6 cellular contexts compared by ENCODE assay signal in genomic region chr10:50574932-50575331, GRCh38.
"Had no signal": no experiment of that assay in that cellular context is flagged by ENCODE, and none has a peak within 500 bp of the region (broad histone marks: within the 10 kb centered on the region; RNA-seq: fewer than 3 reads in every experiment).

No MANE protein-coding gene starts in this region.

- H3K4me3 ChIP-seq: GM12878 had no signal

- DNase-seq: GDM1, GF-D8 had no signal

- FAIRE-seq: G401.6, GM12878, GM12892, GM18507 had no signal
